ENCODE assay signal across 19 cellular contexts in genomic region chr6:101259446-101259845, GRCh38.
"Had no signal": no experiment of that assay in that cellular context is flagged by ENCODE, and none has a peak within 500 bp of the region (broad histone marks: within the 10 kb centered on the region; RNA-seq: fewer than 3 reads in every experiment).

No MANE protein-coding gene starts in this region.

- H3K79me2 ChIP-seq: parathyroid adenoma had no signal

- H3K4me3 ChIP-seq: esophagus muscularis mucosa, neural progenitor cell, right lobe of liver, thoracic aorta, tibial nerve, upper lobe of left lung, uterus had no signal

- DNase-seq: effector CD8-positive, alpha-beta T cell; endodermal cell; hypothalamus; mesendoderm; midbrain; naive thymus-derived CD4-positive, alpha-beta T cell; right lobe of liver; small intestine; stimulated activated CD4-positive, alpha-beta T cell treated with anti-CD3 and anti-CD28 coated beads, Interleukin-15, amount 100 ng/mL, for 24 hours; stimulated activated CD4-positive, alpha-beta T cell treated with anti-CD3 and anti-CD28 coated beads, Interleukin-2, amount 100 ng/mL, for 48 hours; stimulated activated naive B cell treated with anti-CD40 and anti-IgM and Interleukin-4, amounts not matched to agents 10 μg/mL and 1 μg/mL and 100 μg/mL, for 72 hours; upper lobe of left lung; uterus had no signal

- ATAC-seq: left lobe of liver; naive thymus-derived CD4-positive, alpha-beta T cell; right lobe of liver; stimulated activated naive B cell treated with anti-CD40 and anti-IgM and Interleukin-4, amounts not matched to agents 10 μg/mL and 1 μg/mL and 100 μg/mL, for 72 hours had no signal

- H2AFZ ChIP-seq: neural progenitor cell, parathyroid adenoma had no signal

- H3K9me3 ChIP-seq: thoracic aorta, uterus had no signal

- H3K36me3 ChIP-seq: esophagus muscularis mucosa, neural progenitor cell, right lobe of liver, thoracic aorta, tibial nerve, upper lobe of left lung, uterus had no signal

- H3K27me3 ChIP-seq: esophagus muscularis mucosa, neural progenitor cell, right lobe of liver, tibial nerve, upper lobe of left lung, uterus had no signal

- H3K27ac ChIP-seq: esophagus muscularis mucosa, neural progenitor cell, parathyroid adenoma, right lobe of liver, thoracic aorta, tibial nerve, upper lobe of left lung, uterus had no signal

- H3K4me2 ChIP-seq: neural progenitor cell had no signal

- H3K9ac ChIP-seq: neural progenitor cell, parathyroid adenoma had no signal

- H3K4me1 ChIP-seq: esophagus muscularis mucosa, neural progenitor cell, parathyroid adenoma, right lobe of liver, tibial nerve, upper lobe of left lung, uterus had no signal
